Comparison of ENCODE assay signal across 8 cellular contexts in the genomic region with DNA sequence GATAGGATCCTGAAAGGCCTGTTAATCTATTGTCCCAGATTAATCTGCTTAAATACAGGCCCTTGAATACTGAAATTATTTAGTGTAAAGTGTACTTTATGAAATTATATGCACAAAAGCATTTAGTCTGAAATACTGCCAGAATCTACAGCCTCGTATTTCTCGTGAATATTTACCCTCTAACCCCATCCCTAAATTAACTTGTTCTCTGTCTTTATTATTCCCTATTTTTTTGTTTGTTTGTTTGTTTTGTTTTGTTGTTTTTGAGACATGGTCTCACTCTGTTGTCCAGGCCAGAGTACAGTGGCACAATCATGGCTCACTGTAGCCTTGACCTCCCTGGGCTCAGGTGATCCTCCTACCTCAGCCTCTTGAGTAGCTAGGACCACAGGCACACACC. TPM values are rescaled to one million over a fixed set of nuclear protein-coding genes. Genes with fewer than 3 reads are reported as not detected.
"Had no signal": no experiment of that assay in that cellular context is flagged by ENCODE, and none has a peak within 500 bp of the region (broad histone marks: within the 10 kb centered on the region; RNA-seq: fewer than 3 reads in every experiment).

No MANE protein-coding gene starts in this region.

- H3K9ac ChIP-seq: KMS-11 had no signal

- H3K9me3 Mint-ChIP-seq: IgD-negative memory B cell had no signal

- H3K36me3 Mint-ChIP-seq: IgD-negative memory B cell had no signal

- H3K27ac Mint-ChIP-seq: IgD-negative memory B cell had no signal

- ATAC-seq: HepG2 had no signal

- H3K4me2 ChIP-seq: KMS-11 had no signal

- H3K27ac ChIP-seq: HL-60, KMS-11 had no signal

- H3K4me3 Mint-ChIP-seq: IgD-negative memory B cell had no signal

- DNase-seq: KBM-7, KG1 had no signal

- FAIRE-seq: HepG2, HTR-8/SVneo had no signal

RNA-seq across cellular contexts. Expression of gene CPED1, which starts 2.7 kb away (rescaled TPM):
- total RNA-seq: HT-29 had no signal
